Comparison of ENCODE assay signal across 1 cellular context in the genomic region with DNA sequence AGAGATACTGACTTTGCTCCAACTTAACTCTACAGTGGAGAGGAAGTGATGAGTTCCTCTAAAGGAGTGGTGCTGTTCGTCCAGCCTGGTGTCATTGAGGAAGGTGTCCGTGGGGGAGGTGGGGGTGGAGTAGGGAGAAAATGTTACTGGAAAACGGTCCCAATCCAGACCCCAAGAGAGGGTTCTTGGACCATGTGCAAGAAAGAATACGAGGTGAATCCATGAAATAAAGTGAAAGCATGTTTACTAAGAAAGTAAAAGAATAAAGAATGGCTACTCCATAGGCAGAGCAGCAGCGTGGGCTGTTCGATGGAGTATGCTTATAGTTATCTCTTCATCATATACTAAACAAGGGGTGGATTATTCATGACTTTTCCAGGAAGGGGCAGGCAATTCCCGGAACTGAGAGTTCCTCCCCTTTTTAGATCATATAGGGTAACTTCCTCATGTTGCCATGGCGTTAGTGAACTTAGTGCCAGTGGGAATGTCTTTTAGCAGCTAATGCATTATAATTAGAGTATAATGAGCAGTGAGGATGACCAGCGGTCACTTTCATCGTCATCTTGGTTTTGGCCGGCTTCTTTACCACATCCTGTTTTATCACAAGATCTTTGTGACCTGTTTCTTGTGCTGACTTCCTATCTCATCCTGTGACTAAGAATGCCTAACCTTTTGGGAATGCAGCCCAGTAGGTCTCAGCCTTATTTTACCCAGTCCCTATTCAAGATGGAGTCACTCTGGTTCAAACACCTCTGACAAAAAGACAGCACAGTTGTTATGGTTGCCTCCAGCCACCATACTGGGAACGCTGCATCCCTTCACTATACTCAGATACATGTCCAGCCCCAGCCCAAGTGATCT.
TF ChIP-seq lines count a peak whose summit lies in the region.

No MANE protein-coding gene starts in this region.

TF ChIP-seq in GM12878, 131 proteins besides CTCF, POLR2A, EP300 and RAD21:
- TF ChIP-seq CHD1 (IDR thresholded peaks at IDR 0.05; ENCODE audit: low read depth, low read length) (no peak), ESRRA (IDR thresholded peaks at IDR 0.05; ENCODE audit: low read length) (no peak), SUPT20H (IDR thresholded peaks at IDR 0.05; ENCODE audit: borderline replicate concordance, control insufficient read depth, low read depth, low read length) (no peak), STAT3 (IDR thresholded peaks at IDR 0.05; ENCODE audit: low read depth, low read length) (no peak), WRNIP1 (IDR thresholded peaks at IDR 0.05; ENCODE audit: borderline replicate concordance, low read depth, low read length) (no peak), BCL11A (IDR thresholded peaks at IDR 0.05; ENCODE audit: low read depth, low read length) (no peak), GABPA (IDR thresholded peaks at IDR 0.05; ENCODE audit: low read depth) (no peak), SUZ12 (IDR thresholded peaks at IDR 0.05; ENCODE audit: unreplicated experiment) (no peak), DPF2 (IDR thresholded peaks at IDR 0.05) (0 out of 2 replicates have a peak, but pooled peaks have one; percentile 45), ZNF274 (IDR thresholded peaks at IDR 0.05; ENCODE audit: insufficient read depth, insufficient read length) (no peak), MYB (IDR thresholded peaks at IDR 0.05; ENCODE audit: borderline replicate concordance, low read depth, low read length) (no peak), CBX3 (IDR thresholded peaks at IDR 0.05; ENCODE audit: borderline replicate concordance, low read depth) (no peak), MTA3 (IDR thresholded peaks at IDR 0.05; ENCODE audit: borderline replicate concordance, low read length) (no peak), CHD2 (IDR thresholded peaks at IDR 0.05; ENCODE audit: borderline replicate concordance, low read depth, low read length) (no peak), MTA2 (IDR thresholded peaks at IDR 0.05; ENCODE audit: low read depth) (peak; percentile 72; the same call in 1 of the 2 replicates), CREB1 (IDR thresholded peaks at IDR 0.05; ENCODE audit: low read depth) (no peak), EGR1 (IDR thresholded peaks at IDR 0.05; ENCODE audit: borderline replicate concordance in 1 of 2, low read depth in 2 of 2, low read length in 2 of 2) (no peak), ATF7 (IDR thresholded peaks at IDR 0.05; ENCODE audit: low read depth) (peak; percentile 28; the same call in 1 of the 2 replicates), SMAD1 (IDR thresholded peaks at IDR 0.05; ENCODE audit: low read depth, partially characterized antibody) (no peak), NBN (IDR thresholded peaks at IDR 0.05) (no peak), EZH2 (IDR thresholded peaks at IDR 0.05; ENCODE audit: borderline replicate concordance, control insufficient read depth, low read depth, low read length) (no peak), IKZF1 (conservative IDR thresholded peaks at IDR 0.05) (peak; percentile 42), NFIC (IDR thresholded peaks at IDR 0.05; ENCODE audit: low read depth, low read length) (no peak), RBBP5 (conservative IDR thresholded peaks at IDR 0.05) (no peak), IKZF2 (IDR thresholded peaks at IDR 0.05) (peak; percentile 29 to 38; a peak in 2 of 4 replicates), CBFB (IDR thresholded peaks at IDR 0.05; ENCODE audit: low read depth) (no peak), SP1 (IDR thresholded peaks at IDR 0.05; ENCODE audit: low read depth, low read length) (no peak)
- TF ChIP-seq, protein P1, sequence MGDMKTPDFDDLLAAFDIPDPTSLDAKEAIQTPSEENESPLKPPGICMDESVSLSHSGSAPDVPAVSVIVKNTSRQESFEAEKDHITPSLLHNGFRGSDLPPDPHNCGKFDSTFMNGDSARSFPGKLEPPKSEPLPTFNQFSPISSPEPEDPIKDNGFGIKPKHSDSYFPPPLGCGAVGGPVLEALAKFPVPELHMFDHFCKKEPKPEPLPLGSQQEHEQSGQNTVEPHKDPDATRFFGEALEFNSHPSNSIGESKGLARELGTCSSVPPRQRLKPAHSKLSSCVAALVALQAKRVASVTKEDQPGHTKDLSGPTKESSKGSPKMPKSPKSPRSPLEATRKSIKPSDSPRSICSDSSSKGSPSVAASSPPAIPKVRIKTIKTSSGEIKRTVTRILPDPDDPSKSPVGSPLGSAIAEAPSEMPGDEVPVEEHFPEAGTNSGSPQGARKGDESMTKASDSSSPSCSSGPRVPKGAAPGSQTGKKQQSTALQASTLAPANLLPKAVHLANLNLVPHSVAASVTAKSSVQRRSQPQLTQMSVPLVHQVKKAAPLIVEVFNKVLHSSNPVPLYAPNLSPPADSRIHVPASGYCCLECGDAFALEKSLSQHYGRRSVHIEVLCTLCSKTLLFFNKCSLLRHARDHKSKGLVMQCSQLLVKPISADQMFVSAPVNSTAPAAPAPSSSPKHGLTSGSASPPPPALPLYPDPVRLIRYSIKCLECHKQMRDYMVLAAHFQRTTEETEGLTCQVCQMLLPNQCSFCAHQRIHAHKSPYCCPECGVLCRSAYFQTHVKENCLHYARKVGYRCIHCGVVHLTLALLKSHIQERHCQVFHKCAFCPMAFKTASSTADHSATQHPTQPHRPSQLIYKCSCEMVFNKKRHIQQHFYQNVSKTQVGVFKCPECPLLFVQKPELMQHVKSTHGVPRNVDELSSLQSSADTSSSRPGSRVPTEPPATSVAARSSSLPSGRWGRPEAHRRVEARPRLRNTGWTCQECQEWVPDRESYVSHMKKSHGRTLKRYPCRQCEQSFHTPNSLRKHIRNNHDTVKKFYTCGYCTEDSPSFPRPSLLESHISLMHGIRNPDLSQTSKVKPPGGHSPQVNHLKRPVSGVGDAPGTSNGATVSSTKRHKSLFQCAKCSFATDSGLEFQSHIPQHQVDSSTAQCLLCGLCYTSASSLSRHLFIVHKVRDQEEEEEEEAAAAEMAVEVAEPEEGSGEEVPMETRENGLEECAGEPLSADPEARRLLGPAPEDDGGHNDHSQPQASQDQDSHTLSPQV (IDR thresholded peaks at IDR 0.05), result peak; percentile 97
- TF ChIP-seq, protein P2, sequence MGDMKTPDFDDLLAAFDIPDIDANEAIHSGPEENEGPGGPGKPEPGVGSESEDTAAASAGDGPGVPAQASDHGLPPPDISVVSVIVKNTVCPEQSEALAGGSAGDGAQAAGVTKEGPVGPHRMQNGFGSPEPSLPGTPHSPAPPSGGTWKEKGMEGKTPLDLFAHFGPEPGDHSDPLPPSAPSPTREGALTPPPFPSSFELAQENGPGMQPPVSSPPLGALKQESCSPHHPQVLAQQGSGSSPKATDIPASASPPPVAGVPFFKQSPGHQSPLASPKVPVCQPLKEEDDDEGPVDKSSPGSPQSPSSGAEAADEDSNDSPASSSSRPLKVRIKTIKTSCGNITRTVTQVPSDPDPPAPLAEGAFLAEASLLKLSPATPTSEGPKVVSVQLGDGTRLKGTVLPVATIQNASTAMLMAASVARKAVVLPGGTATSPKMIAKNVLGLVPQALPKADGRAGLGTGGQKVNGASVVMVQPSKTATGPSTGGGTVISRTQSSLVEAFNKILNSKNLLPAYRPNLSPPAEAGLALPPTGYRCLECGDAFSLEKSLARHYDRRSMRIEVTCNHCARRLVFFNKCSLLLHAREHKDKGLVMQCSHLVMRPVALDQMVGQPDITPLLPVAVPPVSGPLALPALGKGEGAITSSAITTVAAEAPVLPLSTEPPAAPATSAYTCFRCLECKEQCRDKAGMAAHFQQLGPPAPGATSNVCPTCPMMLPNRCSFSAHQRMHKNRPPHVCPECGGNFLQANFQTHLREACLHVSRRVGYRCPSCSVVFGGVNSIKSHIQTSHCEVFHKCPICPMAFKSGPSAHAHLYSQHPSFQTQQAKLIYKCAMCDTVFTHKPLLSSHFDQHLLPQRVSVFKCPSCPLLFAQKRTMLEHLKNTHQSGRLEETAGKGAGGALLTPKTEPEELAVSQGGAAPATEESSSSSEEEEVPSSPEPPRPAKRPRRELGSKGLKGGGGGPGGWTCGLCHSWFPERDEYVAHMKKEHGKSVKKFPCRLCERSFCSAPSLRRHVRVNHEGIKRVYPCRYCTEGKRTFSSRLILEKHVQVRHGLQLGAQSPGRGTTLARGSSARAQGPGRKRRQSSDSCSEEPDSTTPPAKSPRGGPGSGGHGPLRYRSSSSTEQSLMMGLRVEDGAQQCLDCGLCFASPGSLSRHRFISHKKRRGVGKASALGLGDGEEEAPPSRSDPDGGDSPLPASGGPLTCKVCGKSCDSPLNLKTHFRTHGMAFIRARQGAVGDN (IDR thresholded peaks at IDR 0.05), result peak; percentile 95
- TF ChIP-seq, protein P3, sequence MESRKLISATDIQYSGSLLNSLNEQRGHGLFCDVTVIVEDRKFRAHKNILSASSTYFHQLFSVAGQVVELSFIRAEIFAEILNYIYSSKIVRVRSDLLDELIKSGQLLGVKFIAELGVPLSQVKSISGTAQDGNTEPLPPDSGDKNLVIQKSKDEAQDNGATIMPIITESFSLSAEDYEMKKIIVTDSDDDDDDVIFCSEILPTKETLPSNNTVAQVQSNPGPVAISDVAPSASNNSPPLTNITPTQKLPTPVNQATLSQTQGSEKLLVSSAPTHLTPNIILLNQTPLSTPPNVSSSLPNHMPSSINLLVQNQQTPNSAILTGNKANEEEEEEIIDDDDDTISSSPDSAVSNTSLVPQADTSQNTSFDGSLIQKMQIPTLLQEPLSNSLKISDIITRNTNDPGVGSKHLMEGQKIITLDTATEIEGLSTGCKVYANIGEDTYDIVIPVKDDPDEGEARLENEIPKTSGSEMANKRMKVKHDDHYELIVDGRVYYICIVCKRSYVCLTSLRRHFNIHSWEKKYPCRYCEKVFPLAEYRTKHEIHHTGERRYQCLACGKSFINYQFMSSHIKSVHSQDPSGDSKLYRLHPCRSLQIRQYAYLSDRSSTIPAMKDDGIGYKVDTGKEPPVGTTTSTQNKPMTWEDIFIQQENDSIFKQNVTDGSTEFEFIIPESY (IDR thresholded peaks at IDR 0.05), result no peak
- TF ChIP-seq, protein P4, sequence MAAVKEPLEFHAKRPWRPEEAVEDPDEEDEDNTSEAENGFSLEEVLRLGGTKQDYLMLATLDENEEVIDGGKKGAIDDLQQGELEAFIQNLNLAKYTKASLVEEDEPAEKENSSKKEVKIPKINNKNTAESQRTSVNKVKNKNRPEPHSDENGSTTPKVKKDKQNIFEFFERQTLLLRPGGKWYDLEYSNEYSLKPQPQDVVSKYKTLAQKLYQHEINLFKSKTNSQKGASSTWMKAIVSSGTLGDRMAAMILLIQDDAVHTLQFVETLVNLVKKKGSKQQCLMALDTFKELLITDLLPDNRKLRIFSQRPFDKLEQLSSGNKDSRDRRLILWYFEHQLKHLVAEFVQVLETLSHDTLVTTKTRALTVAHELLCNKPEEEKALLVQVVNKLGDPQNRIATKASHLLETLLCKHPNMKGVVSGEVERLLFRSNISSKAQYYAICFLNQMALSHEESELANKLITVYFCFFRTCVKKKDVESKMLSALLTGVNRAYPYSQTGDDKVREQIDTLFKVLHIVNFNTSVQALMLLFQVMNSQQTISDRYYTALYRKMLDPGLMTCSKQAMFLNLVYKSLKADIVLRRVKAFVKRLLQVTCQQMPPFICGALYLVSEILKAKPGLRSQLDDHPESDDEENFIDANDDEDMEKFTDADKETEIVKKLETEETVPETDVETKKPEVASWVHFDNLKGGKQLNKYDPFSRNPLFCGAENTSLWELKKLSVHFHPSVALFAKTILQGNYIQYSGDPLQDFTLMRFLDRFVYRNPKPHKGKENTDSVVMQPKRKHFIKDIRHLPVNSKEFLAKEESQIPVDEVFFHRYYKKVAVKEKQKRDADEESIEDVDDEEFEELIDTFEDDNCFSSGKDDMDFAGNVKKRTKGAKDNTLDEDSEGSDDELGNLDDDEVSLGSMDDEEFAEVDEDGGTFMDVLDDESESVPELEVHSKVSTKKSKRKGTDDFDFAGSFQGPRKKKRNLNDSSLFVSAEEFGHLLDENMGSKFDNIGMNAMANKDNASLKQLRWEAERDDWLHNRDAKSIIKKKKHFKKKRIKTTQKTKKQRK (IDR thresholded peaks at IDR 0.05; ENCODE audit: low read depth, low read length), result no peak
- TF ChIP-seq, protein P5, sequence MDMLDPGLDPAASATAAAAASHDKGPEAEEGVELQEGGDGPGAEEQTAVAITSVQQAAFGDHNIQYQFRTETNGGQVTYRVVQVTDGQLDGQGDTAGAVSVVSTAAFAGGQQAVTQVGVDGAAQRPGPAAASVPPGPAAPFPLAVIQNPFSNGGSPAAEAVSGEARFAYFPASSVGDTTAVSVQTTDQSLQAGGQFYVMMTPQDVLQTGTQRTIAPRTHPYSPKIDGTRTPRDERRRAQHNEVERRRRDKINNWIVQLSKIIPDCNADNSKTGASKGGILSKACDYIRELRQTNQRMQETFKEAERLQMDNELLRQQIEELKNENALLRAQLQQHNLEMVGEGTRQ (IDR thresholded peaks at IDR 0.05; ENCODE audit: borderline replicate concordance, low read depth, low read length), result no peak
- TF ChIP-seq, protein P6, sequence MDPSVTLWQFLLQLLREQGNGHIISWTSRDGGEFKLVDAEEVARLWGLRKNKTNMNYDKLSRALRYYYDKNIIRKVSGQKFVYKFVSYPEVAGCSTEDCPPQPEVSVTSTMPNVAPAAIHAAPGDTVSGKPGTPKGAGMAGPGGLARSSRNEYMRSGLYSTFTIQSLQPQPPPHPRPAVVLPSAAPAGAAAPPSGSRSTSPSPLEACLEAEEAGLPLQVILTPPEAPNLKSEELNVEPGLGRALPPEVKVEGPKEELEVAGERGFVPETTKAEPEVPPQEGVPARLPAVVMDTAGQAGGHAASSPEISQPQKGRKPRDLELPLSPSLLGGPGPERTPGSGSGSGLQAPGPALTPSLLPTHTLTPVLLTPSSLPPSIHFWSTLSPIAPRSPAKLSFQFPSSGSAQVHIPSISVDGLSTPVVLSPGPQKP (IDR thresholded peaks at IDR 0.05; ENCODE audit: low read depth, low read length), result no peak
- TF ChIP-seq, protein P7, sequence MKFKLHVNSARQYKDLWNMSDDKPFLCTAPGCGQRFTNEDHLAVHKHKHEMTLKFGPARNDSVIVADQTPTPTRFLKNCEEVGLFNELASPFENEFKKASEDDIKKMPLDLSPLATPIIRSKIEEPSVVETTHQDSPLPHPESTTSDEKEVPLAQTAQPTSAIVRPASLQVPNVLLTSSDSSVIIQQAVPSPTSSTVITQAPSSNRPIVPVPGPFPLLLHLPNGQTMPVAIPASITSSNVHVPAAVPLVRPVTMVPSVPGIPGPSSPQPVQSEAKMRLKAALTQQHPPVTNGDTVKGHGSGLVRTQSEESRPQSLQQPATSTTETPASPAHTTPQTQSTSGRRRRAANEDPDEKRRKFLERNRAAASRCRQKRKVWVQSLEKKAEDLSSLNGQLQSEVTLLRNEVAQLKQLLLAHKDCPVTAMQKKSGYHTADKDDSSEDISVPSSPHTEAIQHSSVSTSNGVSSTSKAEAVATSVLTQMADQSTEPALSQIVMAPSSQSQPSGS (IDR thresholded peaks at IDR 0.05; ENCODE audit: low read length), result no peak
